ENCODE assay signal across 18 cellular contexts in genomic region chr10:92834331-92834730, GRCh38. TPM values are rescaled to one million over a fixed set of nuclear protein-coding genes. Genes with fewer than 3 reads are reported as not detected.
A peak's percentile ranks its signal among the peaks of the same experiment; 100 is the strongest.
DNase-seq lines count a peak whose midpoint lies in the region; ATAC-seq and TF ChIP-seq lines count a peak whose summit lies in the region.
"Had no signal": no experiment of that assay in that cellular context is flagged by ENCODE, and none has a peak within 500 bp of the region (broad histone marks: within the 10 kb centered on the region; RNA-seq: fewer than 3 reads in every experiment).

No MANE protein-coding gene starts in this region.

- H4K20me1 ChIP-seq in SK-N-SH (ENCODE audit: insufficient read depth) = no peaks in the 10 kb centered on the region

- DNase-seq in CD8-positive, alpha-beta memory T cell = no peak
- DNase-seq in SK-N-SH (no peak), fibroblast of gingiva (ENCODE audit: low read depth) (peak; percentile 65), psoas muscle (no peak), cerebellar nuclear complex (lab: John Stamatoyannopoulos, UW) (no peak), NOMO-1 (lab: John Stamatoyannopoulos, UW; ENCODE audit: unreplicated experiment in 2 of 2) (no peak), OCI-M2 (lab: John Stamatoyannopoulos, UW; ENCODE audit: unreplicated experiment) (no peak)
- DNase-seq in activated CD4-positive, alpha-beta T cell treated with anti-CD3 and anti-CD28 coated beads for 36 hours = no peak
- DNase-seq: Calu3, DMS79, GDM1, GOT3, KG1, NCI-H1092, NCI-H1694, PC-9 had no signal

- no peaks in the 10 kb centered on the region for H3K36me3 ChIP-seq in CD8-positive, alpha-beta memory T cell (ENCODE audit: insufficient read depth, low read length)
- H3K36me3 ChIP-seq in SK-N-SH (replicated peaks in 1 of 2; ENCODE audit: control insufficient read depth in 1 of 2, insufficient read depth in 2 of 2, low read length in 1 of 2) = no peaks in the 10 kb centered on the region
- H3K36me3 ChIP-seq in psoas muscle (ENCODE audit: insufficient read depth in 1 of 2, low read depth in 1 of 2) = no peaks in the 10 kb centered on the region

- no peak for TF ChIP-seq CTCF in SK-N-SH (IDR thresholded peaks at IDR 0.05)
- TF ChIP-seq CTCF in psoas muscle (IDR thresholded peaks at IDR 0.05) = no peak

- H3K27ac Mint-ChIP-seq in CD8-positive, alpha-beta memory T cell = no peak overlapping the region
- no peak overlapping the region for H3K27ac Mint-ChIP-seq in activated CD4-positive, alpha-beta T cell treated with anti-CD3 and anti-CD28 coated beads for 36 hours
- H3K27ac Mint-ChIP-seq: CD14-positive monocyte, HFFc6 had no signal

- no peaks in the 10 kb centered on the region for H3F3A ChIP-seq in SK-N-SH (replicated peaks; ENCODE audit: insufficient read depth)

- peaks cover 8 to 14% (median 9%) of the 10 kb centered on the region in 3 donors for H3K4me1 Mint-ChIP-seq in CD8-positive, alpha-beta memory T cell
- H3K4me1 Mint-ChIP-seq in activated CD4-positive, alpha-beta T cell treated with anti-CD3 and anti-CD28 coated beads for 36 hours = peaks cover 17% of the 10 kb centered on the region

- POLR2A ChIA-PET in CD8-positive, alpha-beta memory T cell (lab: Charles Lee) = no interaction called here
- POLR2A ChIA-PET in SK-N-SH (lab: Yijun Ruan, JAX) = interaction anchor here (0.7 kb wide), 1 partner anchor 1102 kb away, joined by 4 read pairs; no protein-coding TSS in a partner anchor
- POLR2A ChIA-PET in activated CD4-positive, alpha-beta T cell treated with anti-CD3 and anti-CD28 coated beads for 36 hours (lab: Charles Lee) = no interaction called here

- H3K4me3 ChIP-seq in CD8-positive, alpha-beta memory T cell (ENCODE audit: low read length) = no peak overlapping the region
- no peak overlapping the region for H3K4me3 ChIP-seq in SK-N-SH (ENCODE audit: low read depth in 2 of 2, low read length in 1 of 2)
- H3K4me3 ChIP-seq in psoas muscle = peak overlapping the region; percentile 67
- H3K4me3 ChIP-seq: PC-9 had no signal

- ATAC-seq in psoas muscle = peak; percentile 67 to 86 (median 80)
- ATAC-seq in activated CD4-positive, alpha-beta T cell treated with anti-CD3 and anti-CD28 coated beads for 36 hours = no peak

- H3K4me2 ChIP-seq in SK-N-SH = no peak overlapping the region
- H3K4me2 ChIP-seq: PC-9 had no signal

- H3K9me3 Mint-ChIP-seq in CD8-positive, alpha-beta memory T cell = no peaks in the 10 kb centered on the region
- peaks cover 2% of the 10 kb centered on the region for H3K9me3 Mint-ChIP-seq in activated CD4-positive, alpha-beta T cell treated with anti-CD3 and anti-CD28 coated beads for 36 hours (ENCODE audit: low read depth)
- H3K9me3 Mint-ChIP-seq: HFFc6 had no signal

- peak overlapping the region; percentile 6 for H3K27ac ChIP-seq in CD8-positive, alpha-beta memory T cell (ENCODE audit: low read depth, low read length)
- peak overlapping the region in 1 of 2 experiments; percentile 35; a peak in 1 of 4 replicates for H3K27ac ChIP-seq in SK-N-SH (ENCODE audit: low read depth in 2 of 2, low read length in 1 of 2)
- H3K27ac ChIP-seq in psoas muscle = peak overlapping the region; percentile 73

- no peaks in the 10 kb centered on the region for H3K9me3 ChIP-seq in CD8-positive, alpha-beta memory T cell (ENCODE audit: low read length)
- H3K9me3 ChIP-seq in SK-N-SH (no peaks in the 10 kb centered on the region), psoas muscle (no peaks in the 10 kb centered on the region)

- 0 out of 2 replicates have a peak overlapping the region, but pooled peaks have one; percentile 66 for H2AFZ ChIP-seq in SK-N-SH (ENCODE audit: low read depth)
- H2AFZ ChIP-seq: PC-9 had no signal

- H3K79me2 ChIP-seq in SK-N-SH (ENCODE audit: insufficient read depth) = no peaks in the 10 kb centered on the region

- no peak for TF ChIP-seq EP300 in SK-N-SH (IDR thresholded peaks at IDR 0.05; ENCODE audit: borderline replicate concordance in 1 of 2, low read depth in 1 of 2, low read length in 1 of 2)

- H3K4me1 ChIP-seq in CD8-positive, alpha-beta memory T cell (ENCODE audit: insufficient read depth, low read length) = no peaks in the 10 kb centered on the region
- H3K4me1 ChIP-seq in SK-N-SH (ENCODE audit: control insufficient read depth in 1 of 2, insufficient read depth in 2 of 2, low read depth in 1 of 2, low read length in 1 of 2) (peaks cover 3 to 16% of the 10 kb centered on the region in 2 experiments; a peak in 2 of 4 replicates), psoas muscle (peaks cover 27% of the 10 kb centered on the region)

- WGBS in SK-N-SH (ENCODE audit: low lambda C conversion rate) = 79% methylated on average over 3 of the region's 3 CpGs
- 11 to 18% (median 16%) methylated on average over 3 of the region's 3 CpGs for WGBS in psoas muscle, 3 donors

- H3K9me2 ChIP-seq in SK-N-SH = no peaks in the 10 kb centered on the region

- peaks cover 0 to 1% of the 10 kb centered on the region in 2 donors for H3K27me3 Mint-ChIP-seq in CD8-positive, alpha-beta memory T cell
- no peaks in the 10 kb centered on the region for H3K27me3 Mint-ChIP-seq in activated CD4-positive, alpha-beta T cell treated with anti-CD3 and anti-CD28 coated beads for 36 hours

- no peak for TF ChIP-seq RAD21 in SK-N-SH (IDR thresholded peaks at IDR 0.05; ENCODE audit: low read length)

- no peaks in the 10 kb centered on the region for H3K36me3 Mint-ChIP-seq in CD8-positive, alpha-beta memory T cell
- H3K36me3 Mint-ChIP-seq in activated CD4-positive, alpha-beta T cell treated with anti-CD3 and anti-CD28 coated beads for 36 hours (ENCODE audit: low read depth) = peaks cover 5% of the 10 kb centered on the region

- H3K4me3 Mint-ChIP-seq in CD8-positive, alpha-beta memory T cell = no peak overlapping the region
- no peak overlapping the region for H3K4me3 Mint-ChIP-seq in activated CD4-positive, alpha-beta T cell treated with anti-CD3 and anti-CD28 coated beads for 36 hours
- H3K4me3 Mint-ChIP-seq: CD14-positive monocyte, HFFc6 had no signal

- intact Hi-C loops in psoas muscle (cut with DNase I) = no loop called here
- intact Hi-C loops in activated CD4-positive, alpha-beta T cell treated with anti-CD3 and anti-CD28 coated beads for 36 hours (cut with DNase I, micrococcal nuclease) = loop anchor here in 1 of 2 experiments (5.0 kb wide), 1 partner anchor 242 kb away; the partner anchor contains the start of gene KIF11

- H3K27me3 ChIP-seq in CD8-positive, alpha-beta memory T cell (ENCODE audit: insufficient read depth, low read length, poor library complexity, severe bottlenecking) = no peaks in the 10 kb centered on the region
- no peaks in the 10 kb centered on the region for H3K27me3 ChIP-seq in SK-N-SH (ENCODE audit: insufficient read depth)
- H3K27me3 ChIP-seq in psoas muscle (ENCODE audit: insufficient read depth in 3 of 3, low read length in 2 of 3) = no peaks in the 10 kb centered on the region

- CTCF ChIA-PET in CD8-positive, alpha-beta memory T cell (lab: Charles Lee) = interaction anchor here (1.1 to 3.4 kb wide), 3 partner anchors 9 to 14 kb away, joined by 3 to 21 read pairs (median 6); partner anchors contain the start of gene EXOC6
- CTCF ChIA-PET in SK-N-SH (lab: Yijun Ruan, JAX) = interaction anchor here (0.6 to 2.5 kb wide), 7 partner anchors 9 to 542 kb away, joined by 3 to 13 read pairs (median 3); no protein-coding TSS in a partner anchor
- CTCF ChIA-PET in activated CD4-positive, alpha-beta T cell treated with anti-CD3 and anti-CD28 coated beads for 36 hours (lab: Charles Lee) = interaction anchor here (0.8 to 8.8 kb wide), 2 partner anchors 11 to 46 kb away, joined by 3 to 84 read pairs; partner anchors contain the start of gene EXOC6

- no peak overlapping the region for H3K9ac ChIP-seq in SK-N-SH

TF ChIP-seq in SK-N-SH, 30 proteins besides CTCF, POLR2A, EP300 and RAD21:
- TF ChIP-seq SMC3 (IDR thresholded peaks at IDR 0.05; ENCODE audit: low read depth, low read length) (no peak), ZBTB33 (IDR thresholded peaks at IDR 0.05; ENCODE audit: borderline replicate concordance, low read depth) (no peak), TCF12 (IDR thresholded peaks at IDR 0.05) (peak; percentile 31; the same call in 1 of the 2 replicates)

RNA-seq across cellular contexts. Expression of gene EXOC6, which starts 14.0 kb away (rescaled TPM):
- 10 to 100 TPM; 10.6 to 10.9 TPM for total RNA-seq in CD8-positive, alpha-beta memory T cell
- 7.3 TPM for polyA plus RNA-seq in CD8-positive, alpha-beta memory T cell
- 2.3 and 2.4 TPM in 2 replicates for polyA plus RNA-seq in SK-N-SH (2012; rRNA removed)
- polyA plus RNA-seq in SK-N-SH (2012; cell fraction: cytosol; rRNA removed) = 3.4 and 3.7 TPM in 2 replicates
- 1.2 and 2.8 TPM in 2 replicates for polyA plus RNA-seq in SK-N-SH (2012; cell fraction: nucleus; rRNA removed)
- total RNA-seq in psoas muscle = 10 to 100 TPM; 14.4 to 27.8 (median 21.3) TPM
- polyA plus RNA-seq in psoas muscle = 1 to 10 TPM; 7.4 to 9.1 (median 8.2) TPM
- 10 to 100 TPM in 1 of 2 experiments, 1 to 10 TPM in 1; 9.7 to 12.1 TPM for total RNA-seq in activated CD4-positive, alpha-beta T cell treated with anti-CD3 and anti-CD28 coated beads for 36 hours
